ENCODE assay signal across 9 cellular contexts in the genomic region with DNA sequence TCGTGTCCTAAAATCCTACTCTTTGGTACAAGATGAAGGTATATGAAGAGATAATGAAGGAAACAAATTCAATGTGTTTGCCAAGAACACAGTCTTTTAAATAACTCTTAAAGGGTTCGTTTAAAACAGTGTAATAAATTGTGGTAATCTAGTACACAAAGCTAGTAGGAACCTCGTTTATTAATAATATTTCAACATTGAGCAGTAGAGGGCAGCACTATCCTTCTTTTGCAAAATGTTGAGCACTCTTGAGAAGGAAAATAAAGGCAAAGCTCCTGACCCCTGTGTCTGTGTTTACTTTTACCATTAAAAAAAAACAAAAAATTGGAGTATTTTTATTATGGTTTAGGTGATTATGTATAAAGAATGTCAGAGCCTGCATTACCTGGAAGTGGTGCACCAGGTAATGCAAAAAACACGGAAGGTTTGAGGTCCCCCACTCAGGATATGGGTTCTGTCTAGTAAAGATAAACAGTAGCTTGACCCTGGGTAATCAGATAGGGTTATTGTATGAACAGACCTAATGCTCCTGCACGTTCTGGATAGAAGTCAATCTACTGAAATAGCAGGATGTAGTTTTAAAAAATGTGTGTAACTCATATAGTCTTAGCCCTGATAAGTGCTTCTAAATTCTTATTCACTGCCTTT. TPM values are rescaled to one million over a fixed set of nuclear protein-coding genes. Genes with fewer than 3 reads are reported as not detected.
DNase-seq lines count a peak whose midpoint lies in the region; ATAC-seq and TF ChIP-seq lines count a peak whose summit lies in the region.
"Had no signal": no experiment of that assay in that cellular context is flagged by ENCODE, and none has a peak within 500 bp of the region (broad histone marks: within the 10 kb centered on the region; RNA-seq: fewer than 3 reads in every experiment).

No MANE protein-coding gene starts in this region.

- no peak overlapping the region for H3K4me3 Mint-ChIP-seq in activated CD4-positive, alpha-beta T cell treated with anti-CD3 and anti-CD28 coated beads for 36 hours

- H3K9ac ChIP-seq in Karpas-422 (ENCODE audit: low read length) (no peak overlapping the region), fibroblast of lung (ENCODE audit: insufficient read depth, low read length) (no peak overlapping the region)

- peak; percentile 32 to 37 for TF ChIP-seq CTCF in fibroblast of lung (conservative IDR thresholded peaks at IDR 0.05 in 1 of 2, IDR thresholded peaks at IDR 0.05 in 1 of 2; ENCODE audit: low read depth in 1 of 2, low read length in 2 of 2)

- H3K4me1 Mint-ChIP-seq in activated CD4-positive, alpha-beta T cell treated with anti-CD3 and anti-CD28 coated beads for 36 hours = peaks cover 14% of the 10 kb centered on the region

- H3K79me2 ChIP-seq in Karpas-422 (ENCODE audit: low read length) = peaks cover 9% of the 10 kb centered on the region
- H3K79me2 ChIP-seq in fibroblast of lung (ENCODE audit: control insufficient read depth, insufficient read depth, low read length) = peaks cover 2% of the 10 kb centered on the region

- H3K9me3 Mint-ChIP-seq in activated CD4-positive, alpha-beta T cell treated with anti-CD3 and anti-CD28 coated beads for 36 hours (ENCODE audit: low read depth) = no peaks in the 10 kb centered on the region
- H3K9me3 Mint-ChIP-seq: activated naive CD4-positive, alpha-beta T cell treated with anti-CD3 and anti-CD28 coated beads, Interleukin-2, amount 50 U/mL, for 72 hours had no signal

- POLR2A ChIA-PET in activated CD4-positive, alpha-beta T cell treated with anti-CD3 and anti-CD28 coated beads for 36 hours (lab: Charles Lee) = no interaction called here

- no peaks in the 10 kb centered on the region for H3K9me3 ChIP-seq in Karpas-422 (ENCODE audit: low read length)
- no peaks in the 10 kb centered on the region for H3K9me3 ChIP-seq in fibroblast of lung (ENCODE audit: control insufficient read depth, insufficient read depth, low read depth, low read length)

- H3K27ac Mint-ChIP-seq in activated CD4-positive, alpha-beta T cell treated with anti-CD3 and anti-CD28 coated beads for 36 hours = no peak overlapping the region
- H3K27ac Mint-ChIP-seq: activated naive CD4-positive, alpha-beta T cell treated with anti-CD3 and anti-CD28 coated beads, Interleukin-2, amount 50 U/mL, for 72 hours had no signal

- DNase-seq in activated CD4-positive, alpha-beta T cell treated with anti-CD3 and anti-CD28 coated beads for 36 hours = no peak
- no peak for DNase-seq in activated CD4-positive, alpha-beta T cell treated with anti-CD3 and anti-CD28 coated beads for 48 hours
- DNase-seq in Karpas-422 (peak; percentile 82), SHP77 treated with DMSO at 0.1 percent for 48 hours (lab: John Stamatoyannopoulos, UW) (peak; percentile 48), fibroblast of lung (ENCODE audit: low read depth in 2 of 2) (peak; percentile 19 to 44), pons (ENCODE audit: low spot score) (peak; percentile 79), HK-2 (ENCODE audit: unreplicated experiment) (no peak)
- DNase-seq in activated CD4-positive, alpha-beta T cell treated with anti-CD3 and anti-CD28 coated beads, Interleukin-2, amount 50 U/mL, for 48 hours = no peak

- H3K36me3 ChIP-seq in Karpas-422 (ENCODE audit: insufficient read depth, low read length) (no peaks in the 10 kb centered on the region), fibroblast of lung (ENCODE audit: control insufficient read depth, insufficient read depth, low read length) (no peaks in the 10 kb centered on the region)

- H3K4me3 ChIP-seq in Karpas-422 (ENCODE audit: low read length) (no peak overlapping the region), fibroblast of lung (replicated peaks in 1 of 4; ENCODE audit: control extremely low read depth in 1 of 4, insufficient read depth in 1 of 4, low read depth in 3 of 4, low read length in 4 of 4) (no peak overlapping the region)

- H3K27ac ChIP-seq in Karpas-422 (ENCODE audit: low read length) (no peak overlapping the region), fibroblast of lung (ENCODE audit: insufficient read depth, low read length) (no peak overlapping the region)

- peaks cover 3% of the 10 kb centered on the region for H3K36me3 Mint-ChIP-seq in activated CD4-positive, alpha-beta T cell treated with anti-CD3 and anti-CD28 coated beads for 36 hours (ENCODE audit: low read depth)

- no peaks in the 10 kb centered on the region for H4K20me1 ChIP-seq in Karpas-422 (ENCODE audit: insufficient read depth, low read depth, low read length)
- no peaks in the 10 kb centered on the region for H4K20me1 ChIP-seq in fibroblast of lung (ENCODE audit: control insufficient read depth, extremely low read depth, insufficient read depth, low read length)

- no peaks in the 10 kb centered on the region for H3K9me2 ChIP-seq in Karpas-422 (replicated peaks; ENCODE audit: insufficient read depth, low read length)

- intact Hi-C loops in activated CD4-positive, alpha-beta T cell treated with anti-CD3 and anti-CD28 coated beads for 36 hours (cut with DNase I, micrococcal nuclease) = loop anchor here (1.0 to 5.0 kb wide), 4 partner anchors 111 to 275 kb away; no protein-coding TSS in a partner anchor

- CTCF ChIA-PET in activated CD4-positive, alpha-beta T cell treated with anti-CD3 and anti-CD28 coated beads for 36 hours (lab: Charles Lee) = interaction anchor here (0.8 to 2.9 kb wide), 36 partner anchors 9 to 308 kb away, joined by 3 to 26 read pairs (median 5); partner anchors contain the start of gene SLC25A28

- peaks cover 9% of the 10 kb centered on the region for H3K4me1 ChIP-seq in Karpas-422 (ENCODE audit: low read length)
- H3K4me1 ChIP-seq in fibroblast of lung (ENCODE audit: control insufficient read depth, extremely low read depth, insufficient read depth, low read length) = no peaks in the 10 kb centered on the region

- ATAC-seq in activated CD4-positive, alpha-beta T cell treated with anti-CD3 and anti-CD28 coated beads for 36 hours = peak; percentile 60
- ATAC-seq: activated naive CD4-positive, alpha-beta T cell treated with anti-CD3 and anti-CD28 coated beads, Interleukin-2, amount 50 U/mL, for 72 hours had no signal

- no peaks in the 10 kb centered on the region for H3K27me3 Mint-ChIP-seq in activated CD4-positive, alpha-beta T cell treated with anti-CD3 and anti-CD28 coated beads for 36 hours

- H3K4me2 ChIP-seq in Karpas-422 (ENCODE audit: low read depth, low read length, poor library complexity, severe bottlenecking) = no peak overlapping the region
- H3K4me2 ChIP-seq in fibroblast of lung (ENCODE audit: extremely low read depth, insufficient read depth, low read length) = no peak overlapping the region

- H3K27me3 ChIP-seq in Karpas-422 (ENCODE audit: low read length) (no peaks in the 10 kb centered on the region), fibroblast of lung (ENCODE audit: control insufficient read depth, insufficient read depth, low read length) (no peaks in the 10 kb centered on the region)

- H2AFZ ChIP-seq in Karpas-422 (ENCODE audit: low read length) (no peak overlapping the region), fibroblast of lung (ENCODE audit: low read length) (no peak overlapping the region)

RNA-seq across cellular contexts. Expression of gene GOT1, which starts 5.7 kb away (rescaled TPM):
- 10 to 100 TPM; 51.7 to 83.5 TPM for total RNA-seq in activated CD4-positive, alpha-beta T cell treated with anti-CD3 and anti-CD28 coated beads for 36 hours
- 34.1 and 54.7 TPM in 2 replicates for total RNA-seq in Karpas-422 (2014; rRNA removed; shearing (Covaris generic); ENCODE audit: low replicate concordance)
- total RNA-seq in fibroblast of lung = 31.8 and 52.2 TPM in 2 replicates
- polyA plus RNA-seq in fibroblast of lung = 20.8 and 30.2 TPM in 2 replicates
- polyA plus RNA-seq in fibroblast of lung (2012) = 20.0 and 28.4 TPM in 2 replicates
- polyA minus RNA-seq in fibroblast of lung (ENCODE audit: low replicate concordance) = 11.5 and 12.5 TPM in 2 replicates

Comparison
In these comparisons a context has a peak if more than half of its experiments do, and no peak if none do; other contexts are left out.
1. DNase-seq: peak in Karpas-422 (single experiment), SHP77 treated with DMSO at 0.1 percent for 48 hours (single experiment), fibroblast of lung (2 of 2) and pons (single experiment); none in activated CD4-positive, alpha-beta T cell treated with anti-CD3 and anti-CD28 coated beads for 36 hours (single experiment), activated CD4-positive, alpha-beta T cell treated with anti-CD3 and anti-CD28 coated beads for 48 hours (single experiment), activated CD4-positive, alpha-beta T cell treated with anti-CD3 and anti-CD28 coated beads, Interleukin-2, amount 50 U/mL, for 48 hours (0 of 2) and HK-2 (single experiment).